ENCODE assay signal across 26 cellular contexts in genomic region chr1:202228484-202229122, GRCh38. TPM values are rescaled to one million over a fixed set of nuclear protein-coding genes. Genes with fewer than 3 reads are reported as not detected.
DNase-seq lines count a peak whose midpoint lies in the region; ATAC-seq and TF ChIP-seq lines count a peak whose summit lies in the region.
"Had no signal": no experiment of that assay in that cellular context is flagged by ENCODE, and none has a peak within 500 bp of the region (broad histone marks: within the 10 kb centered on the region; RNA-seq: fewer than 3 reads in every experiment).

No MANE protein-coding gene starts in this region.

- H3K36me3 ChIP-seq in WERI-Rb-1 (no peaks in the 10 kb centered on the region), esophagus squamous epithelium (no peaks in the 10 kb centered on the region)
- H3K36me3 ChIP-seq: HAP-1, neural progenitor cell, SJCRH30 had no signal

- H3K9me3 ChIP-seq in WERI-Rb-1 (ENCODE audit: severe bottlenecking) (no peaks in the 10 kb centered on the region), esophagus squamous epithelium (no peaks in the 10 kb centered on the region)
- H3K9me3 ChIP-seq: HAP-1, SJCRH30 had no signal

- ATAC-seq in natural killer cell (no peak), GM19395 (IDR thresholded peaks at IDR 0.05; ENCODE audit: unreplicated experiment) (no peak)
- ATAC-seq in natural killer cell treated with Interleukin-12 subunit alpha and Interleukin-12 subunit beta and Interleukin-15 and Interleukin-18, amount 100 ng/mL, for 72 hours: no peak
- ATAC-seq: sciatic nerve had no signal

- H3K9me3 Mint-ChIP-seq in natural killer cell: no peaks in the 10 kb centered on the region
- no peaks in the 10 kb centered on the region for H3K9me3 Mint-ChIP-seq in natural killer cell treated with Interleukin-12 subunit alpha and Interleukin-12 subunit beta and Interleukin-15 and Interleukin-18, amount 100 ng/mL, for 72 hours
- H3K9me3 Mint-ChIP-seq in type B pancreatic cell: no peaks in the 10 kb centered on the region
- H3K9me3 Mint-ChIP-seq: CD4-positive, alpha-beta T cell; IgD-negative memory B cell; neural progenitor cell had no signal

- no peak for TF ChIP-seq POLR2A in esophagus squamous epithelium (IDR thresholded peaks at IDR 0.05)

- DNase-seq in natural killer cell (no peak), WERI-Rb-1 (no peak), esophagus squamous epithelium (lab: John Stamatoyannopoulos, UW) (no peak), type B pancreatic cell (ENCODE audit: extremely low spot score, unreplicated experiment) (no peak), cerebellar cortex (ENCODE audit: low spot score) (no peak), NCI-H128 (lab: John Stamatoyannopoulos, UW; ENCODE audit: unreplicated experiment) (no peak)
- DNase-seq in natural killer cell treated with Interleukin-12 subunit alpha and Interleukin-12 subunit beta and Interleukin-15 and Interleukin-18, amount 100 ng/mL, for 72 hours (ENCODE audit: low spot score): no peak
- DNase-seq: activated gamma-delta T cell treated with Interleukin-2 at 50 U/mL for 16 hours; anterior cingulate cortex; caudate nucleus; CD4-positive, alpha-beta T cell; DMS 273 treated with DMSO at 0.1 percent for 48 hours; dorsolateral prefrontal cortex; foreskin melanocyte; hippocampal formation; NCI-H1930; NCI-H226; SJCRH30; stimulated activated CD4-positive, alpha-beta T cell treated with anti-CD3 and anti-CD28 coated beads, Interleukin-15, amount 100 ng/mL, for 24 hours; stimulated activated CD8-positive, alpha-beta memory T cell treated with anti-CD3 and anti-CD28 coated beads, Interleukin-4, amount 100 ng/mL, for 48 hours had no signal

- H3K4me3 Mint-ChIP-seq in natural killer cell: no peak overlapping the region
- no peak overlapping the region for H3K4me3 Mint-ChIP-seq in natural killer cell treated with Interleukin-12 subunit alpha and Interleukin-12 subunit beta and Interleukin-15 and Interleukin-18, amount 100 ng/mL, for 72 hours
- no peak overlapping the region for H3K4me3 Mint-ChIP-seq in type B pancreatic cell
- H3K4me3 Mint-ChIP-seq: CD4-positive, alpha-beta T cell; neural progenitor cell had no signal

- TF ChIP-seq CTCF in natural killer cell (IDR thresholded peaks at IDR 0.05) (no peak), WERI-Rb-1 (IDR thresholded peaks at IDR 0.05; ENCODE audit: low read depth, low read length) (no peak), esophagus squamous epithelium (IDR thresholded peaks at IDR 0.05) (no peak), type B pancreatic cell (conservative IDR thresholded peaks at IDR 0.05) (no peak)

- H3K4me3 ChIP-seq in WERI-Rb-1 (ENCODE audit: low read depth, low read length) (peak overlapping the region; percentile 4; the same call in 1 of the 2 replicates), esophagus squamous epithelium (no peak overlapping the region)
- H3K4me3 ChIP-seq: dorsolateral prefrontal cortex, HAP-1, neural progenitor cell, SJCRH30 had no signal

- H3K27me3 ChIP-seq in WERI-Rb-1 (ENCODE audit: insufficient read depth, low read depth, severe bottlenecking) (no peaks in the 10 kb centered on the region), esophagus squamous epithelium (peaks cover 0 to 98% (median 0%) of the 10 kb centered on the region in 4 donors)
- H3K27me3 ChIP-seq: dorsolateral prefrontal cortex, neural progenitor cell had no signal

- H3K27me3 Mint-ChIP-seq in natural killer cell (ENCODE audit: low read depth in 2 of 2): no peaks in the 10 kb centered on the region
- no peaks in the 10 kb centered on the region for H3K27me3 Mint-ChIP-seq in natural killer cell treated with Interleukin-12 subunit alpha and Interleukin-12 subunit beta and Interleukin-15 and Interleukin-18, amount 100 ng/mL, for 72 hours
- peaks cover 36% of the 10 kb centered on the region for H3K27me3 Mint-ChIP-seq in type B pancreatic cell
- H3K27me3 Mint-ChIP-seq: CD4-positive, alpha-beta T cell; IgD-negative memory B cell had no signal

- WGBS in esophagus squamous epithelium, 2 donors: 52 to 85% methylated on average over 6 to 7 of the region's 7 CpGs

- intact Hi-C loops in natural killer cell (cut with micrococcal nuclease): no loop called here
- intact Hi-C loops in esophagus squamous epithelium (cut with DNase I): no loop called here

- H3K4me1 Mint-ChIP-seq in natural killer cell (peaks cover 21 to 25% of the 10 kb centered on the region in 2 donors), type B pancreatic cell (ENCODE audit: unreplicated experiment) (no peaks in the 10 kb centered on the region)
- H3K4me1 Mint-ChIP-seq in natural killer cell treated with Interleukin-12 subunit alpha and Interleukin-12 subunit beta and Interleukin-15 and Interleukin-18, amount 100 ng/mL, for 72 hours (ENCODE audit: low read depth in 2 of 2): peaks cover 15 to 27% of the 10 kb centered on the region in 2 donors

- H3K36me3 Mint-ChIP-seq in natural killer cell: no peaks in the 10 kb centered on the region
- peaks cover 4% of the 10 kb centered on the region for H3K36me3 Mint-ChIP-seq in natural killer cell treated with Interleukin-12 subunit alpha and Interleukin-12 subunit beta and Interleukin-15 and Interleukin-18, amount 100 ng/mL, for 72 hours
- peaks cover 3% of the 10 kb centered on the region for H3K36me3 Mint-ChIP-seq in type B pancreatic cell
- H3K36me3 Mint-ChIP-seq: neural progenitor cell had no signal

- H3K27ac ChIP-seq in WERI-Rb-1 (peak overlapping the region; percentile 89), esophagus squamous epithelium (peak overlapping the region; percentile 5 to 36 (median 21))
- H3K27ac ChIP-seq: dorsolateral prefrontal cortex, neural progenitor cell, SJCRH30 had no signal

- H3K4me1 ChIP-seq in esophagus squamous epithelium: peaks cover 8 to 34% (median 8%) of the 10 kb centered on the region in 3 donors
- H3K4me1 ChIP-seq: HAP-1, neural progenitor cell, SJCRH30 had no signal

- H3K27ac Mint-ChIP-seq in natural killer cell (peak overlapping the region; percentile 60 to 62), type B pancreatic cell (peak overlapping the region; percentile 8)
- peak overlapping the region in 1 of 2 donors; percentile 62 for H3K27ac Mint-ChIP-seq in natural killer cell treated with Interleukin-12 subunit alpha and Interleukin-12 subunit beta and Interleukin-15 and Interleukin-18, amount 100 ng/mL, for 72 hours
- H3K27ac Mint-ChIP-seq: CD4-positive, alpha-beta T cell; IgD-negative memory B cell; neural progenitor cell had no signal

RNA-seq across cellular contexts. Expression of gene LGR6, which starts 35.0 kb away (rescaled TPM):
- total RNA-seq in natural killer cell (10 to 100 TPM; 58.3 to 65.2 (median 60.9) TPM), esophagus squamous epithelium (1 to 10 TPM in 3 of 4 donors, under 1 TPM in 1; 0.53 to 6.4 (median 2.9) TPM), type B pancreatic cell (ENCODE audit: low replicate concordance) (2.8 and 6.9 TPM in 2 replicates)
- 1 to 10 TPM; 5.8 to 5.9 TPM for total RNA-seq in natural killer cell treated with Interleukin-12 subunit alpha and Interleukin-12 subunit beta and Interleukin-15 and Interleukin-18, amount 100 ng/mL, for 72 hours
- total RNA-seq: G401, SJCRH30 had no signal
